19 cellular contexts compared by ENCODE assay signal in the genomic region with DNA sequence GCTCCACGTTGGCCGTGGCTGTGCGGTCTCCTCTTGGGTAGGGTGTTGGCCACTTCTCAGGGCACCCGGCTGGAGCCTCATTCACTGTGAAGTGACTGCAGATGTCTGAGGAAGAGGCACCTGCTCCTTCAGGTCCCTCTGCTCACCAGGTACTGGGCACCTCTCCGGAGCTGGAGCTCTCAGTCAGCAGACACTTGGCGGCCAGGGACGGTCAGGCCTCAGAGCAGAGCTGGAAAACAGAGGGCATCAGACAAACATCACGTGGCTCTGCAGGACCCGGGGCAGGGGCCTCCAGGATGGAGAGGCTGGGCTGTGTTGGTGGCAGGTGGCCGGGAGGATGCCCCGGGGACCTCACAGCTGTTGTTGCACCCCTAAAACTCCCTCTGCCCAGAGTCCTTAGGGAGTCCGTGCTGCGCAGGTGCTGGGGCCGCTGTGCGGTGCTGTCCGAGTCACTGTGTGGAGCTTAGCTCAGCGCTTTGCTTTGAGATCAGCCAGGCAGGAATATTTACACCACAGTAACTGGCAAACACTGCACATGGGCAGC. TPM values are rescaled to one million over a fixed set of nuclear protein-coding genes. Genes with fewer than 3 reads are reported as not detected.
DNase-seq lines count a peak whose midpoint lies in the region; ATAC-seq and TF ChIP-seq lines count a peak whose summit lies in the region.
"Had no signal": no experiment of that assay in that cellular context is flagged by ENCODE, and none has a peak within 500 bp of the region (broad histone marks: within the 10 kb centered on the region; RNA-seq: fewer than 3 reads in every experiment).

No MANE protein-coding gene starts in this region.

- no peaks in the 10 kb centered on the region for H3K36me3 ChIP-seq in breast epithelium
- H3K36me3 ChIP-seq in Karpas-422 (ENCODE audit: insufficient read depth, low read length): no peaks in the 10 kb centered on the region
- no peaks in the 10 kb centered on the region for H3K36me3 ChIP-seq in right lobe of liver
- no peaks in the 10 kb centered on the region for H3K36me3 ChIP-seq in spleen
- H3K36me3 ChIP-seq: MG63, SJSA1 had no signal

- H3K27ac Mint-ChIP-seq in MCF 10A (ENCODE audit: low read depth, unreplicated experiment): no peak overlapping the region
- H3K27ac Mint-ChIP-seq: CD8-positive, alpha-beta T cell had no signal

- no peaks in the 10 kb centered on the region for H3K9me2 ChIP-seq in Karpas-422 (replicated peaks; ENCODE audit: insufficient read depth, low read length)

- TF ChIP-seq CTCF in breast epithelium (IDR thresholded peaks at IDR 0.05) (no peak), MCF 10A (IDR thresholded peaks at IDR 0.05; ENCODE audit: unreplicated experiment) (no peak), right lobe of liver (IDR thresholded peaks at IDR 0.05) (no peak), spleen (IDR thresholded peaks at IDR 0.05 in 8 of 11, conservative IDR thresholded peaks at IDR 0.05 in 3 of 11) (no peak)

- H3K9ac ChIP-seq in Karpas-422 (ENCODE audit: low read length): no peak overlapping the region

- no peaks in the 10 kb centered on the region for H3K27me3 Mint-ChIP-seq in MCF 10A (ENCODE audit: insufficient read depth, unreplicated experiment)

- no peak overlapping the region for H3K4me2 ChIP-seq in Karpas-422 (ENCODE audit: low read depth, low read length, poor library complexity, severe bottlenecking)
- H3K4me2 ChIP-seq: A549 had no signal

- no peak overlapping the region for H3K4me3 Mint-ChIP-seq in MCF 10A (ENCODE audit: unreplicated experiment)
- H3K4me3 Mint-ChIP-seq: CD8-positive, alpha-beta T cell had no signal

- 0 out of 2 replicates have a peak, but pooled peaks cover 3% of the 10 kb centered on the region for H4K20me1 ChIP-seq in Karpas-422 (ENCODE audit: insufficient read depth, low read depth, low read length)

- H3K4me3 ChIP-seq in breast epithelium: no peak overlapping the region
- no peak overlapping the region for H3K4me3 ChIP-seq in Karpas-422 (ENCODE audit: low read length)
- H3K4me3 ChIP-seq in right lobe of liver: no peak overlapping the region
- H3K4me3 ChIP-seq in spleen: no peak overlapping the region
- H3K4me3 ChIP-seq: A549, MG63, SJSA1 had no signal

- H3K27ac ChIP-seq in breast epithelium: peak overlapping the region; percentile 30 to 58
- no peak overlapping the region for H3K27ac ChIP-seq in Karpas-422 (ENCODE audit: low read length)
- no peak overlapping the region for H3K27ac ChIP-seq in right lobe of liver
- no peak overlapping the region for H3K27ac ChIP-seq in spleen
- H3K27ac ChIP-seq: A549, HL-60, SJSA1 had no signal

- H3K9me3 ChIP-seq in breast epithelium (no peaks in the 10 kb centered on the region), Karpas-422 (ENCODE audit: low read length) (no peaks in the 10 kb centered on the region), right lobe of liver (no peaks in the 10 kb centered on the region), spleen (no peaks in the 10 kb centered on the region)
- H3K9me3 ChIP-seq: A549, MG63 had no signal

- DNase-seq in breast epithelium (ENCODE audit: low spot score in 2 of 2) (no peak), MCF 10A (ENCODE audit: unreplicated experiment) (no peak), Karpas-422 (peak; percentile 61), right lobe of liver (peak in 2 of 3 donors; percentile 11 to 49), spleen (peak; percentile 68), GDM1 (lab: John Stamatoyannopoulos, UW) (no peak), HCEC 1CT (no peak)
- DNase-seq in activated effector memory CD4-positive, alpha-beta T cell treated with anti-CD3 and anti-CD28 coated beads, Interleukin-2, amount 50 U/mL, for 16 hours: no peak
- DNase-seq: CD8-positive, alpha-beta T cell; GOT3; KG1; MG63; NCI-H1105 treated with DMSO at 0.1 percent for 48 hours; NCI-H187; NCI-H774 had no signal

- H3K27me3 ChIP-seq in breast epithelium (no peaks in the 10 kb centered on the region), Karpas-422 (ENCODE audit: low read length) (no peaks in the 10 kb centered on the region), right lobe of liver (no peaks in the 10 kb centered on the region), spleen (replicated peaks in 1 of 7) (peaks cover 0 to 46% (median 0%) of the 10 kb centered on the region in 7 donors)
- H3K27me3 ChIP-seq: MG63, SJSA1 had no signal

- intact Hi-C loops in breast epithelium (cut with DNase I; ENCODE audit: low total_unique reads) (no loop called here), MCF 10A (cut with micrococcal nuclease) (no loop called here), right lobe of liver (cut with DNase I) (no loop called here), spleen (cut with DNase I; ENCODE audit: low total_unique reads) (no loop called here)

- no peak for ATAC-seq in right lobe of liver
- ATAC-seq: A549; CD8-positive, alpha-beta T cell; Panc1 had no signal

- H2AFZ ChIP-seq in Karpas-422 (ENCODE audit: low read length): no peak overlapping the region

- WGBS in right lobe of liver (ENCODE audit: insufficient coverage, low coverage, low lambda C conversion rate, missing lambda C conversion rate): no CpG with 5 or more reads among the region's 17 CpGs
- WGBS in spleen, 5 donors: 55 to 82% (median 77%) methylated on average over 11 to 17 of the region's 17 CpGs

- TF ChIP-seq POLR2A in breast epithelium (IDR thresholded peaks at IDR 0.05) (no peak), right lobe of liver (IDR thresholded peaks at IDR 0.05) (no peak), spleen (IDR thresholded peaks at IDR 0.05) (no peak)

- no peaks in the 10 kb centered on the region for H3K9me3 Mint-ChIP-seq in MCF 10A (ENCODE audit: unreplicated experiment)
- H3K9me3 Mint-ChIP-seq: CD8-positive, alpha-beta T cell had no signal

- CTCF ChIA-PET in MCF 10A (lab: Yijun Ruan, JAX): no interaction called here

- no peaks in the 10 kb centered on the region for H3K79me2 ChIP-seq in Karpas-422 (ENCODE audit: low read length)

- peaks cover 7% of the 10 kb centered on the region for H3K4me1 Mint-ChIP-seq in MCF 10A (ENCODE audit: insufficient read depth, unreplicated experiment)

- POLR2A ChIA-PET in MCF 10A (lab: Yijun Ruan, JAX): interaction anchor here (0.6 to 0.7 kb wide), 2 partner anchors 118 to 588 kb away, joined by 3 read pairs; no protein-coding TSS in a partner anchor

- peaks cover 9% of the 10 kb centered on the region for H3K36me3 Mint-ChIP-seq in MCF 10A (ENCODE audit: insufficient read depth, unreplicated experiment)
- H3K36me3 Mint-ChIP-seq: CD8-positive, alpha-beta T cell had no signal

- peaks cover 9 to 16% of the 10 kb centered on the region in 2 donors for H3K4me1 ChIP-seq in breast epithelium
- H3K4me1 ChIP-seq in Karpas-422 (ENCODE audit: low read length): peaks cover 16% of the 10 kb centered on the region
- no peaks in the 10 kb centered on the region for H3K4me1 ChIP-seq in right lobe of liver
- H3K4me1 ChIP-seq in spleen: peaks cover 0 to 64% (median 35%) of the 10 kb centered on the region in 6 donors

- BruUV-seq in MCF 10A (replicated peaks; lab: Mats Ljungman, UMichigan): no TSS peak

RNA-seq across cellular contexts. Expression of a gene that starts 59.7 kb away (rescaled TPM):
- 10 to 100 TPM; 15.8 to 17.7 (median 17.0) TPM for total RNA-seq in breast epithelium
- total RNA-seq in MCF 10A (2022): 40.4 and 58.7 TPM in 2 replicates
- 12.2 and 48.7 TPM in 2 replicates for total RNA-seq in Karpas-422 (2014; rRNA removed; shearing (Covaris generic); ENCODE audit: low replicate concordance)
- total RNA-seq in right lobe of liver: 10 to 100 TPM; 15.0 to 27.9 (median 17.1) TPM
- 10 to 100 TPM in 6 of 7 donors, 1 to 10 TPM in 1; 6.1 to 30.6 (median 26.4) TPM for total RNA-seq in spleen
- polyA plus RNA-seq in spleen: 10 to 100 TPM; 16.4 to 35.4 (median 28.5) TPM

Comparison
In these comparisons a context has a peak if more than half of its experiments do, and no peak if none do; other contexts are left out.
1. DNase-seq: peak in Karpas-422 (single experiment), right lobe of liver (2 of 3) and spleen (single experiment); none in breast epithelium (0 of 2), MCF 10A (single experiment), GDM1 (single experiment), activated effector memory CD4-positive, alpha-beta T cell treated with anti-CD3 and anti-CD28 coated beads, Interleukin-2, amount 50 U/mL, for 16 hours (single experiment) and HCEC 1CT (single experiment).
2. H3K27ac ChIP-seq: peak in breast epithelium (2 of 2); none in Karpas-422 (single experiment), right lobe of liver (0 of 3) and spleen (0 of 8).